Comparison of ENCODE assay signal across 8 cellular contexts in the genomic region with DNA sequence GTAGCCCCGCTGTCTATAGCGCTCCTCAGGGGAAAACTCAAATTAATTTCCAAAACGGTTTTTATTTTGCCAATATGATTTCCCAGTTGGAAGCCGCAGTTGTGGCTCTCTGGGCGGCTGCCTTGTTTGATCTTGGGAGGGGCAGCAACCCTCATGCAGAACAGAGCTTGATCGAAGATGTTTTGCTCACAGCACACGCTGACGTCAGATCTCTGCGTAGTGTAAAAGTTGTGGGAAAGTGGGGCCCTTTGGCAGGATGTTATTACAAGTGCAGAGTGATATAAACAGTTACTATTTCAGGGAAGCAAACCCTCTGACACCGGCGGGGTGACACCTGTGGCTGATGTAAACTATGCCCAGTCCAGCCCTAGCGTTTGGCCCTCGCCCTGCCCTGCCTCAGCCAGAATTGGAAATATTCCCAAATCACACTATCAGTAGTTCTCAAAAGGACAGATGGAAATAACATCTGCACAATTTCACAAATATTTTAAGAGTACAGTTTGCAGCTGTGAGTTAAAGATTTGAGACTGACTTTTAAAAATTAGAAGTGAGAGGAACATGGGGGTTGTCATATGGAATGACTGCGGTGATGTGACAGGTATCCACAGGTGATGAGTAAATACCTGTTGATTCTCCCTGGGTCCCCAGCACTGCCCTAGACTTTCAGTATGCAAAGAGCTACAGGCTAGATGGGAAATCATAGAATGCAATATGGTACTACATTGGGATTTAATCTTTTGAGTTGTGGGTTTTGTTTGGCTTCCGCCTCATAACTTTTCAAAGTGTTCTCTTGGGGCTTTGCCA. TPM values are rescaled to one million over a fixed set of nuclear protein-coding genes. Genes with fewer than 3 reads are reported as not detected.
DNase-seq lines count a peak whose midpoint lies in the region; ATAC-seq and TF ChIP-seq lines count a peak whose summit lies in the region.

No MANE protein-coding gene starts in this region.

- no peak for TF ChIP-seq RAD21 in liver (IDR thresholded peaks at IDR 0.05)

- H3K36me3 ChIP-seq in brain microvascular endothelial cell (replicated peaks), result no peaks in the 10 kb centered on the region
- no peaks in the 10 kb centered on the region for H3K36me3 ChIP-seq in liver (ENCODE audit: control insufficient read depth in 4 of 4, insufficient read depth in 3 of 4, low read depth in 1 of 4, low read length in 3 of 4)
- H3K36me3 ChIP-seq in thymus (ENCODE audit: control insufficient read depth, insufficient read depth), result no peaks in the 10 kb centered on the region

- H3K9me3 ChIP-seq in liver (ENCODE audit: control insufficient read depth in 4 of 4, low read length in 3 of 4) (no peaks in the 10 kb centered on the region), thymus (ENCODE audit: control insufficient read depth) (no peaks in the 10 kb centered on the region)

- peaks cover 14% of the 10 kb centered on the region for H3K4me1 Mint-ChIP-seq in activated CD4-positive, alpha-beta T cell treated with anti-CD3 and anti-CD28 coated beads, Interleukin-2, amount 10 ng/mL, durations not matched to agents 24 days and 14 days

- TF ChIP-seq CTCF in brain microvascular endothelial cell (IDR thresholded peaks at IDR 0.05; ENCODE audit: low read depth, low read length, missing control alignments), result no peak
- TF ChIP-seq CTCF in liver (IDR thresholded peaks at IDR 0.05; ENCODE audit: low read depth, low read length, missing input control), result no peak

- no peaks in the 10 kb centered on the region for H3K9me3 Mint-ChIP-seq in activated CD4-positive, alpha-beta T cell treated with anti-CD3 and anti-CD28 coated beads, Interleukin-2, amount 10 ng/mL, durations not matched to agents 24 days and 14 days

- WGBS in liver, result 58% methylated on average over 15 of the region's 15 CpGs
- 58% methylated on average over 15 of the region's 15 CpGs for WGBS in thymus

- peaks cover 35% of the 10 kb centered on the region for H3K27me3 Mint-ChIP-seq in activated CD4-positive, alpha-beta T cell treated with anti-CD3 and anti-CD28 coated beads, Interleukin-2, amount 10 ng/mL, durations not matched to agents 24 days and 14 days

- H3K27ac ChIP-seq in brain microvascular endothelial cell, result no peak overlapping the region
- H3K27ac ChIP-seq in liver (ENCODE audit: low read depth in 1 of 2, low read length in 2 of 2), result peak overlapping the region; percentile 14 to 41
- no peak overlapping the region for H3K27ac ChIP-seq in thymus (ENCODE audit: low read depth)

- peak overlapping the region; percentile 75 for H3K4me3 Mint-ChIP-seq in activated CD4-positive, alpha-beta T cell treated with anti-CD3 and anti-CD28 coated beads, Interleukin-2, amount 10 ng/mL, durations not matched to agents 24 days and 14 days

- peak; percentile 72 for DNase-seq in activated CD4-positive, alpha-beta T cell treated with anti-CD3 and anti-CD28 coated beads, Interleukin-2, amount 10 ng/mL, durations not matched to agents 24 days and 14 days
- no peak for DNase-seq in activated CD4-positive, alpha-beta T cell treated with anti-CD3 and anti-CD28 coated beads, Interleukin-2, amount 50 U/mL, for 4 hours
- peak; percentile 44 for DNase-seq in brain microvascular endothelial cell
- DNase-seq in retina, result no peak
- no peak for DNase-seq in activated CD8-positive, alpha-beta memory T cell treated with anti-CD3 and anti-CD28 coated beads, Interleukin-2, amount 50 U/mL, for 48 hours

- ATAC-seq in GM18858 (IDR thresholded peaks at IDR 0.05; ENCODE audit: unreplicated experiment), result no peak

- peak overlapping the region; percentile 36 for H3K27ac Mint-ChIP-seq in activated CD4-positive, alpha-beta T cell treated with anti-CD3 and anti-CD28 coated beads, Interleukin-2, amount 10 ng/mL, durations not matched to agents 24 days and 14 days

- in situ Hi-C loops in brain microvascular endothelial cell (cut with HindIII; ENCODE audit: low pct_ligation_motif_present, low sequenced_read_pairs), result loop anchor here (25.0 kb wide), 1 partner anchor 106 kb away; no protein-coding TSS in a partner anchor

- H3K4me1 ChIP-seq in liver (ENCODE audit: control insufficient read depth in 4 of 4, insufficient read depth in 4 of 4, low read length in 3 of 4) (peaks cover 5 to 22% (median 17%) of the 10 kb centered on the region in 4 donors), thymus (ENCODE audit: control insufficient read depth, insufficient read depth, low read length) (peaks cover 20% of the 10 kb centered on the region)

- H3K27me3 ChIP-seq in brain microvascular endothelial cell (replicated peaks) (no peaks in the 10 kb centered on the region), liver (ENCODE audit: control insufficient read depth in 4 of 4, insufficient read depth in 4 of 4, low read length in 3 of 4) (no peaks in the 10 kb centered on the region), thymus (ENCODE audit: control insufficient read depth, insufficient read depth) (peaks cover 19% of the 10 kb centered on the region)

- H3K4me3 ChIP-seq in brain microvascular endothelial cell (ENCODE audit: low read depth, low read length), result peak overlapping the region; percentile 48
- H3K4me3 ChIP-seq in liver (ENCODE audit: low read depth in 1 of 3, low read length in 3 of 3), result peak overlapping the region in 1 of 3 donors; percentile 49
- H3K4me3 ChIP-seq in thymus (ENCODE audit: low read length), result peak overlapping the region; percentile 58

- no peaks in the 10 kb centered on the region for H3K36me3 Mint-ChIP-seq in activated CD4-positive, alpha-beta T cell treated with anti-CD3 and anti-CD28 coated beads, Interleukin-2, amount 10 ng/mL, durations not matched to agents 24 days and 14 days (ENCODE audit: low read depth)

- H3K9ac ChIP-seq in liver (ENCODE audit: low read depth in 1 of 2, low read length in 2 of 2), result no peak overlapping the region

- intact Hi-C loops in activated CD4-positive, alpha-beta T cell treated with anti-CD3 and anti-CD28 coated beads, Interleukin-2, amount 10 ng/mL, durations not matched to agents 24 days and 14 days (cut with micrococcal nuclease), result loop anchor here (10.0 kb wide), 2 partner anchors 268 to 628 kb away; a partner anchor contains a TSS

TF ChIP-seq in liver, 16 proteins besides CTCF, POLR2A, EP300 and RAD21:
- TF ChIP-seq NR2F2 (IDR thresholded peaks at IDR 0.05) (peak; percentile 24), RXRA (IDR thresholded peaks at IDR 0.05) (no peak)

RNA-seq across cellular contexts. Expression of a gene that starts 1.7 kb away (rescaled TPM):
- total RNA-seq in activated CD4-positive, alpha-beta T cell treated with anti-CD3 and anti-CD28 coated beads, Interleukin-2, amount 10 ng/mL, durations not matched to agents 24 days and 14 days, result 0.79 and 1.1 TPM in 2 replicates
- 1 to 10 TPM; 1.0 to 6.4 TPM for total RNA-seq in liver
- polyA plus RNA-seq in liver (1 to 10 TPM in 1 of 2 donors, under 1 TPM in 1; 0.39 to 1.4 TPM), thymus (10.5 TPM)

Comparison
In these comparisons a context has a peak if more than half of its experiments do, and no peak if none do; other contexts are left out.
1. DNase-seq: peak in activated CD4-positive, alpha-beta T cell treated with anti-CD3 and anti-CD28 coated beads, Interleukin-2, amount 10 ng/mL, durations not matched to agents 24 days and 14 days (single experiment) and brain microvascular endothelial cell (single experiment); none in activated CD4-positive, alpha-beta T cell treated with anti-CD3 and anti-CD28 coated beads, Interleukin-2, amount 50 U/mL, for 4 hours (0 of 2), retina (single experiment) and activated CD8-positive, alpha-beta memory T cell treated with anti-CD3 and anti-CD28 coated beads, Interleukin-2, amount 50 U/mL, for 48 hours (single experiment).
2. H3K27ac ChIP-seq: peak in liver (2 of 2); none in brain microvascular endothelial cell (single experiment) and thymus (single experiment).